ENCODE assay signal across 20 cellular contexts in the genomic region with DNA sequence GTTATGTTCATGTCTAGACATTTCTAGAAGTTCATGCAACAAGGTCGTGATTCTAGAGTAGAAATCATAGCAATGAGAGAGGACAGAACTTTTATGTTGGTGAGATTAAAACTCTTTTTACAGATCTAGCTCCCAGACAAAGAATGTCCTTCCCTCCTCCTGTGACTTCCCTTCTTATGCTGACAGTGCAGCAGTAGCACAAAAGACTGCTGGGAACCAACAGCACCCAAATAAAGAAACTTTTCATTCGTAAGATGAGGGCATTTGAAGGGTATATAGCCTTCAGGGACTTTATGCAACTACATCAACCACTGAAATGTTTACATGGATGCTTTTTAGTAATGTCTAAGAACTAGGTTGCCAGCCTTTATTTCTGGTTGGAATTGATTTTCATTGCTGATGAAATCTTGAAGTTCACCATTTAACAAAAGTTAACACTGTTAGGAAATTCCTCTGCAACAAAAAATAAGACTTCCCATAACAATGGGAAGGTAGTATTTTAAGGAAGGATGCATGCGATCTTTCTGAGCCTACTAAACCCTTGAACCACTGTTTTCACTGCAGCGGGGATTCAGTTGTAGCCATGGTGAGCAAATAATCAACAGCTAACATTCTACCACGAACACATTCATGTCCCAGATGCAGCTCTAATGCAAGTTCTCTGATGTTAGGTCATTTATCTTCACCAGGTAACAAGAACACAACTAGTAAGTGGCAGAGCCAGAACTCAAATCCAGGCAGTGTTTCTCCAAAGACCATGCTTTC.
DNase-seq lines count a peak whose midpoint lies in the region; ATAC-seq and TF ChIP-seq lines count a peak whose summit lies in the region.
"Had no signal": no experiment of that assay in that cellular context is flagged by ENCODE, and none has a peak within 500 bp of the region (broad histone marks: within the 10 kb centered on the region; RNA-seq: fewer than 3 reads in every experiment).

No MANE protein-coding gene starts in this region.

- intact Hi-C loops in prostate gland (cut with DNase I) = no loop called here

- peaks cover 3% of the 10 kb centered on the region for H3F3A ChIP-seq in smooth muscle cell (ENCODE audit: low read depth)

- peak overlapping the region; percentile 33 for H3K4me2 ChIP-seq in smooth muscle cell

- no peaks in the 10 kb centered on the region for H3K79me2 ChIP-seq in smooth muscle cell (ENCODE audit: low read depth)

- no peaks in the 10 kb centered on the region for H3K27me3 Mint-ChIP-seq in glutamatergic neuron (ENCODE audit: unreplicated experiment)

- H3K4me3 ChIP-seq in HUES48 (ENCODE audit: low read depth, low read length) (no peak overlapping the region), SK-N-MC (0 out of 2 replicates have a peak overlapping the region, but pooled peaks have one; percentile 3), iPS-20b (ENCODE audit: low read length) (no peak overlapping the region), smooth muscle cell (no peak overlapping the region), prostate gland (no peak overlapping the region)
- H3K4me3 ChIP-seq: GM12878, GM23248, MG63 had no signal

- H3K27ac ChIP-seq in HUES48 (ENCODE audit: low read depth, low read length) = peak overlapping the region; percentile 74
- peak overlapping the region; percentile 90 for H3K27ac ChIP-seq in SK-N-MC
- peak overlapping the region; percentile 8 for H3K27ac ChIP-seq in iPS-20b (ENCODE audit: low read length)
- peak overlapping the region; percentile 28 for H3K27ac ChIP-seq in smooth muscle cell (ENCODE audit: low read depth)
- no peak overlapping the region for H3K27ac ChIP-seq in prostate gland
- H3K27ac ChIP-seq: GM23248, HL-60 had no signal

- no peaks in the 10 kb centered on the region for H4K20me1 ChIP-seq in smooth muscle cell (ENCODE audit: low read depth)

- no peaks in the 10 kb centered on the region for H3K4me1 Mint-ChIP-seq in glutamatergic neuron (ENCODE audit: low read depth, unreplicated experiment)

- no peak for TF ChIP-seq CTCF in smooth muscle cell (IDR thresholded peaks at IDR 0.05; ENCODE audit: borderline replicate concordance, insufficient read depth, poor library complexity, severe bottlenecking)
- TF ChIP-seq CTCF in prostate gland (IDR thresholded peaks at IDR 0.05) = no peak
- no peak for TF ChIP-seq CTCF in glutamatergic neuron (IDR thresholded peaks at IDR 0.05; ENCODE audit: partially characterized antibody, unreplicated experiment)

- peak overlapping the region; percentile 73 for H2AFZ ChIP-seq in smooth muscle cell (ENCODE audit: low read depth)
- H2AFZ ChIP-seq: GM23248 had no signal

- H3K4me1 ChIP-seq in HUES48 (ENCODE audit: control insufficient read depth, insufficient read depth, low read length) (peaks cover 30% of the 10 kb centered on the region), iPS-20b (ENCODE audit: insufficient read depth, low read length) (peaks cover 20% of the 10 kb centered on the region; the same call in 1 of the 2 replicates), smooth muscle cell (ENCODE audit: low read depth) (no peaks in the 10 kb centered on the region), prostate gland (replicated peaks) (no peaks in the 10 kb centered on the region)

- H3K4me3 Mint-ChIP-seq in glutamatergic neuron (ENCODE audit: unreplicated experiment) = no peak overlapping the region

- no peaks in the 10 kb centered on the region for H3K9me3 Mint-ChIP-seq in glutamatergic neuron (ENCODE audit: unreplicated experiment)

- H3K27me3 ChIP-seq in HUES48 (ENCODE audit: control insufficient read depth, insufficient read depth, low read length) (no peaks in the 10 kb centered on the region), iPS-20b (ENCODE audit: insufficient read depth, low read length) (no peaks in the 10 kb centered on the region), smooth muscle cell (ENCODE audit: low read depth) (no peaks in the 10 kb centered on the region), prostate gland (replicated peaks; ENCODE audit: insufficient read depth) (no peaks in the 10 kb centered on the region)
- H3K27me3 ChIP-seq: MG63 had no signal

- no peaks in the 10 kb centered on the region for H3K36me3 Mint-ChIP-seq in glutamatergic neuron (ENCODE audit: unreplicated experiment)

- TF ChIP-seq POLR2A in prostate gland (IDR thresholded peaks at IDR 0.05) = no peak

- H3K9me3 ChIP-seq in HUES48 (ENCODE audit: control insufficient read depth, insufficient read depth, low read length) (no peaks in the 10 kb centered on the region), SK-N-MC (ENCODE audit: low read depth, low read length) (no peaks in the 10 kb centered on the region), iPS-20b (ENCODE audit: insufficient read depth, low read depth, low read length) (no peaks in the 10 kb centered on the region), smooth muscle cell (replicated peaks; ENCODE audit: low read depth) (no peaks in the 10 kb centered on the region), prostate gland (no peaks in the 10 kb centered on the region)
- H3K9me3 ChIP-seq: MG63 had no signal

- H3K27ac Mint-ChIP-seq in glutamatergic neuron (ENCODE audit: unreplicated experiment) = no peak overlapping the region

- ATAC-seq in GM19395 (IDR thresholded peaks at IDR 0.05; ENCODE audit: unreplicated experiment) = no peak
- ATAC-seq: GM12878 had no signal

- H3K36me3 ChIP-seq in HUES48 (ENCODE audit: control insufficient read depth, insufficient read depth, low read length) (no peaks in the 10 kb centered on the region), SK-N-MC (ENCODE audit: insufficient read depth, low read length) (no peaks in the 10 kb centered on the region), iPS-20b (ENCODE audit: insufficient read depth, low read depth, low read length) (no peaks in the 10 kb centered on the region), smooth muscle cell (ENCODE audit: low read depth) (no peaks in the 10 kb centered on the region), prostate gland (no peaks in the 10 kb centered on the region)
- H3K36me3 ChIP-seq: MG63 had no signal

- WGBS in smooth muscle cell (ENCODE audit: low lambda C conversion rate) = 78% methylated on average over 5 of the region's 5 CpGs
- WGBS in prostate gland = 72% methylated on average over 5 of the region's 5 CpGs

- H3K9ac ChIP-seq in HUES48 (ENCODE audit: low read depth, low read length) (no peak overlapping the region; the same call in 1 of the 2 replicates), SK-N-MC (ENCODE audit: insufficient read length) (peak overlapping the region; percentile 11), iPS-20b (ENCODE audit: low read depth, low read length) (peak overlapping the region; percentile 40; the same call in 1 of the 2 replicates), smooth muscle cell (ENCODE audit: low read depth) (no peak overlapping the region)
- H3K9ac ChIP-seq: GM23248 had no signal

- peak; percentile 53 for DNase-seq in SK-N-MC (ENCODE audit: low read depth, low spot score)
- no peak for DNase-seq in smooth muscle cell (lab: John Stamatoyannopoulos, UW; ENCODE audit: unreplicated experiment)
- DNase-seq in NCI-H2196 (lab: John Stamatoyannopoulos, UW; ENCODE audit: unreplicated experiment) = no peak
- DNase-seq in prostate gland (ENCODE audit: low spot score) = no peak
- DNase-seq in glutamatergic neuron = no peak
- DNase-seq: C1 segment of cervical spinal cord, COR-L47, GM23248, KG1, MG63, NCI-H1092 treated with DMSO at 0.1 percent for 48 hours, NCI-H187, NCI-H446 treated with DMSO at 0.1 percent for 48 hours, NCI-H748 treated with DMSO at 0.1 percent for 48 hours, Right ventricle myocardium superior had no signal

Comparison
In these comparisons a context has a peak if more than half of its experiments do, and no peak if none do; other contexts are left out.
1. H3K27ac ChIP-seq: peak in HUES48 (single experiment), SK-N-MC (single experiment), iPS-20b (single experiment) and smooth muscle cell (single experiment); none in prostate gland (0 of 2).
2. H3K9ac ChIP-seq: peak in SK-N-MC (single experiment) and iPS-20b (single experiment); none in HUES48 (single experiment) and smooth muscle cell (single experiment).